In the genomic region with DNA sequence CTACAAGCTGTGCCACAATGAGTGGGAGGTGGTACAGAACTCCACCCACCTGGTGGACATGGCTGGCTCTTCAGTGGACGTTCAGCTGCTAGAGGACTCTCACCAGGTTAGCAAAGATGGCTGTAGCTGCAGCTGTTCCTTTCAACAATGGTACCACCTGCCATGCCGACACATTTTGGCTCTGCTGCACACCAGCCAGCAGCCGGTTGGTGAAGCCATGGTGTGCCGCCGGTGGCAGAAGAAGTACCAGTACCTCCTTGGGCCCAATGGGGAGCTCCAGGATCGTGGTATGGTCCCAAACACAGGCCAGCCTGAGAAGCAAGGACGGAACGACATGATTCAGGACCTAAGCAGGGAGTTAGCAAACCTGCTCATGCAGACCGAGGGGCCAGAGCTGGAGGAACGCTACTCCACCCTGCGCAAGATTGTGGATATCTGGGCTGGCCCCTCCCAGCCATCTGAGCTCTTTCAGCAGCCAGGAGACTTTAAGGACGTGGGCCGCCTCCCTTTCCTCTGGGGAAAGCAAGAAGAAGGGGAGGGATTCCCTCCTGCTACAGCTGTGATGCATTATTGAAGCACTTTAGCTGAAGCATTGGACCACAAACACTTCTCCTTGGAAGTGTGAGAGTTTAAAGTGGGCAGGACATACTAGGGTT, we compare ENCODE assay signal across 22 cellular contexts. TPM values are rescaled to one million over a fixed set of nuclear protein-coding genes. Genes with fewer than 3 reads are reported as not detected.
DNase-seq lines count a peak whose midpoint lies in the region; ATAC-seq and TF ChIP-seq lines count a peak whose summit lies in the region.
"Had no signal": no experiment of that assay in that cellular context is flagged by ENCODE, and none has a peak within 500 bp of the region (broad histone marks: within the 10 kb centered on the region; RNA-seq: fewer than 3 reads in every experiment).

No MANE protein-coding gene starts in this region.

- peak; percentile 81 for DNase-seq in D341Med (ENCODE audit: low spot score)
- DNase-seq in WERI-Rb-1 = peak; percentile 46
- DNase-seq in right cardiac atrium = peak; percentile 43 to 79 (median 44)
- DNase-seq in globus pallidus (ENCODE audit: low spot score) = no peak
- DNase-seq: activated CD8-positive, alpha-beta T cell treated with anti-CD3 and anti-CD28 coated beads for 36 hours; activated gamma-delta T cell; amygdala; Calu3; HFFc6; NCI-H1048; NCI-H187; NCI-H526 treated with DMSO at 0.1 percent for 48 hours; RPMI8226; stimulated activated CD4-positive, alpha-beta T cell treated with anti-CD3 and anti-CD28 coated beads, Interleukin-2, amount 100 ng/mL, for 24 hours had no signal

- no peaks in the 10 kb centered on the region for H3K4me1 ChIP-seq in right cardiac atrium (ENCODE audit: control insufficient read depth, insufficient read depth, low read length)

- no peaks in the 10 kb centered on the region for H3K27me3 ChIP-seq in WERI-Rb-1 (ENCODE audit: insufficient read depth, low read depth, severe bottlenecking)
- no peaks in the 10 kb centered on the region for H3K27me3 ChIP-seq in right cardiac atrium (ENCODE audit: control insufficient read depth, insufficient read depth)
- H3K27me3 ChIP-seq: cardiac muscle cell, suprapubic skin had no signal

- no peak for TF ChIP-seq CTCF in WERI-Rb-1 (IDR thresholded peaks at IDR 0.05; ENCODE audit: low read depth, low read length)

- intact Hi-C loops in right cardiac atrium (cut with DNase I) = no loop called here

- H3K9me3 ChIP-seq in WERI-Rb-1 (ENCODE audit: severe bottlenecking) (no peaks in the 10 kb centered on the region), right cardiac atrium (ENCODE audit: control insufficient read depth, low read length) (no peaks in the 10 kb centered on the region)
- H3K9me3 ChIP-seq: suprapubic skin had no signal

- H3K27ac ChIP-seq in WERI-Rb-1 = no peak overlapping the region
- no peak overlapping the region for H3K27ac ChIP-seq in right cardiac atrium (ENCODE audit: low read length)
- H3K27ac ChIP-seq: C4-2B, cardiac muscle cell, suprapubic skin had no signal

- WGBS in right cardiac atrium = 77% methylated on average over 13 of the region's 13 CpGs

- ATAC-seq in right cardiac atrium (peak; percentile 7 to 17), GM19395 (IDR thresholded peaks at IDR 0.05; ENCODE audit: unreplicated experiment) (no peak), GM21526 (IDR thresholded peaks at IDR 0.05; ENCODE audit: low FRiP score, unreplicated experiment) (no peak)
- ATAC-seq: activated CD8-positive, alpha-beta T cell treated with anti-CD3 and anti-CD28 coated beads for 36 hours; left lobe of liver; stimulated activated memory B cell treated with anti-CD40 and anti-IgM and Interleukin-4, amounts not matched to agents 10 μg/mL and 1 μg/mL and 100 μg/mL, for 72 hours had no signal

- H3K4me3 ChIP-seq in WERI-Rb-1 (ENCODE audit: low read depth, low read length) = no peak overlapping the region
- H3K4me3 ChIP-seq in right cardiac atrium (ENCODE audit: low read length) = no peak overlapping the region
- H3K4me3 ChIP-seq: cardiac muscle cell, suprapubic skin had no signal

- H3K36me3 ChIP-seq in WERI-Rb-1 = peaks cover 10% of the 10 kb centered on the region

RNA-seq across cellular contexts. Expression of gene ZSWIM1, which starts 2.8 kb away (rescaled TPM):
- 10 to 100 TPM; 10.5 to 13.5 (median 11.2) TPM for total RNA-seq in right cardiac atrium
- polyA plus RNA-seq in right cardiac atrium = 5.5 TPM

RNA-seq across cellular contexts. Expression of gene SPATA25, which starts 9.2 kb away (rescaled TPM):
- 1 to 10 TPM; 1.8 to 2.6 (median 2.2) TPM for total RNA-seq in right cardiac atrium
- 1.7 TPM for polyA plus RNA-seq in right cardiac atrium
- total RNA-seq: Daoy had no signal

RNA-seq across cellular contexts. Expression of gene NEURL2, which starts 12.8 kb away (rescaled TPM):
- total RNA-seq in right cardiac atrium = 1 to 10 TPM; 7.5 to 9.8 (median 7.9) TPM
- 7.0 TPM for polyA plus RNA-seq in right cardiac atrium

RNA-seq across cellular contexts. Expression of gene CTSA, which starts 12.9 kb away (rescaled TPM):
- 100 to 1,000 TPM; 102 to 134 (median 112) TPM for total RNA-seq in right cardiac atrium
- polyA plus RNA-seq in right cardiac atrium = 126 TPM

RNA-seq across cellular contexts. Expression of gene ZSWIM3, which starts 20.8 kb away (rescaled TPM):
- 1 to 10 TPM; 1.7 to 3.3 (median 2.4) TPM for total RNA-seq in right cardiac atrium
- polyA plus RNA-seq in right cardiac atrium = 2.1 TPM

Comparison
In these comparisons a context has a peak if more than half of its experiments do, and no peak if none do; other contexts are left out.
1. ATAC-seq: peak in right cardiac atrium (2 of 2); none in GM19395 (single experiment) and GM21526 (single experiment).